In the genomic region with DNA sequence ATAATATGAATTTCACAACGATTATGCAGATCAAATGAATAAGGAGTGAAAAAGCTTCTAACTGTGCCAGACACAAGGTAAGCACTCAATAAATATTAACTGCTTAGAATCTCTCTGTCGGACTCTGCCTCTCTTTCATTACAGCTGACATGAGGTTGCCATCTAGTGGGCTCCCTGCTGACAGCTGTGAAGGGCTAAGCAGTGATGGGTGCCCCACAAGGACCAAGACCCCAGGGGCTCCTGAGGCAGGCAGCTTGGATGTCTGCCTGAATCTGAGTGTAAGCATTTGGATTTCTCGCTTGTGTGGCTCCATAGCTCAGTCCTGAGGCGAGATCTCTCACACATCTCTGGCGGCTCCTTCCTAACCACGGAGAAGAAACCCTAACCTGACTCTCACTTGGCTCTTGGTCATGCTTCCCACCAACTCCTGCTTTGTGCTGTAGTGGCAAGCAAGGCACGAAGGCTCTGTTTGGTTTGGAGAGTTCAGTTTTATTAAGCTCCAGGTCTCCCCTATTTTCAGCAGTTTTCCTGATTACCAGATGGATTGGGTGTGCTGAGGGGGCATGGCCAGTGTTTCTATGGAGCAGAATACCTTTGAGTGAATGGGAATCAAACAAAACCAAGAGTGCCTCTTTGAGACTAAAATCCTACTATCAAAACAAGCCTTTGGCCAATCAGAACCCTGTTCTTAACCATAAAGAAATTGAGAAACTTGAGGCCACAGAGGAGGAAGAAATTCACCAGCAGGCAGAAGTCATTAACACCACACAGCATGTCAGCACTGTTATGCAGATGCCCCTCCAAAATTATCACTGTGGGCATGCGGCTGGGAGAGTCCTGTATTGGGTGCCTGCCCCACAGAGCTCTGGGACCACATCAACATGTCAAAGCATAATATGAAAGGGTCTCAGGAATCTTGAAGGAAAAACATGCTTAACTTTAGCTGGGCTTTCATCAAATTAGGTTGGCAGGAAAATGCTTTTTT, we compare ENCODE assay signal across 13 cellular contexts.
DNase-seq lines count a peak whose midpoint lies in the region; ATAC-seq and TF ChIP-seq lines count a peak whose summit lies in the region.
"Had no signal": no experiment of that assay in that cellular context is flagged by ENCODE, and none has a peak within 500 bp of the region (broad histone marks: within the 10 kb centered on the region; RNA-seq: fewer than 3 reads in every experiment).

No MANE protein-coding gene starts in this region.

- DNase-seq in DND-41: no peak
- DNase-seq in HFFc6: peak; percentile 41
- peak; percentile 15 for DNase-seq in adipocyte (ENCODE audit: low read depth)
- DNase-seq in mesendoderm: peak; percentile 45
- DNase-seq in activated naive CD4-positive, alpha-beta T cell treated with anti-CD3 and anti-CD28 coated beads, Interleukin-2, amount 50 U/mL, for 16 hours: no peak
- DNase-seq in naive thymus-derived CD4-positive, alpha-beta T cell: no peak
- DNase-seq in ascending aorta (ENCODE audit: low spot score in 2 of 2): no peak
- no peak for DNase-seq in cerebellar nuclear complex (lab: John Stamatoyannopoulos, UW)
- DNase-seq: activated gamma-delta T cell treated with Interleukin-2 at 50 U/mL for 16 hours; effector memory CD4-positive, alpha-beta T cell; NCI-H1930; stimulated activated naive CD8-positive, alpha-beta T cell treated with anti-CD3 and anti-CD28 coated beads, Interleukin-15, Interleukin-2, amounts not matched to agents 100 U/mL and 50 U/mL, for 24 hours had no signal

- TF ChIP-seq CTCF in DND-41 (IDR thresholded peaks at IDR 0.05; ENCODE audit: borderline replicate concordance, extremely low read depth, low read length, poor library complexity, severe bottlenecking): peak; percentile 26
- TF ChIP-seq CTCF in HFFc6 (IDR thresholded peaks at IDR 0.05): peak; percentile 79
- TF ChIP-seq CTCF in ascending aorta (IDR thresholded peaks at IDR 0.05): peak in 1 of 3 experiments; percentile 8

- no peak overlapping the region for H3K4ac ChIP-seq in mesendoderm (ENCODE audit: low read depth, low read length)

- no peaks in the 10 kb centered on the region for H3K9me3 Mint-ChIP-seq in HFFc6
- peaks cover 0 to 17% (median 3%) of the 10 kb centered on the region in 11 donors for H3K9me3 Mint-ChIP-seq in naive thymus-derived CD4-positive, alpha-beta T cell

- H4K5ac ChIP-seq in mesendoderm (ENCODE audit: low read length): no peak overlapping the region

- H2BK5ac ChIP-seq in mesendoderm (ENCODE audit: low read length): no peak overlapping the region

- WGBS in mesendoderm (ENCODE audit: extremely low coverage, insufficient coverage, low lambda C conversion rate): no CpG with 5 or more reads among the region's 8 CpGs

- no peaks in the 10 kb centered on the region for H4K20me1 ChIP-seq in DND-41 (ENCODE audit: insufficient read depth, low read length)

- no peaks in the 10 kb centered on the region for H3K36me3 ChIP-seq in DND-41 (ENCODE audit: insufficient read depth, low read length)
- H3K36me3 ChIP-seq in adipocyte (ENCODE audit: control insufficient read depth, insufficient read depth, low read length, severe bottlenecking): no peaks in the 10 kb centered on the region
- H3K36me3 ChIP-seq in mesendoderm (ENCODE audit: control insufficient read depth, insufficient read depth, low read length): no peaks in the 10 kb centered on the region
- H3K36me3 ChIP-seq in naive thymus-derived CD4-positive, alpha-beta T cell (ENCODE audit: control insufficient read depth in 2 of 3, insufficient read depth in 3 of 3, low read length in 3 of 3): no peaks in the 10 kb centered on the region
- no peaks in the 10 kb centered on the region for H3K36me3 ChIP-seq in ascending aorta

- CTCF ChIA-PET in naive thymus-derived CD4-positive, alpha-beta T cell (lab: Charles Lee): no interaction called here

- intact Hi-C loops in naive thymus-derived CD4-positive, alpha-beta T cell (cut with micrococcal nuclease): no loop called here
- intact Hi-C loops in ascending aorta (cut with DNase I): no loop called here

- H3K9me3 ChIP-seq in DND-41 (ENCODE audit: insufficient read depth, low read length, severe bottlenecking) (no peaks in the 10 kb centered on the region), adipocyte (ENCODE audit: control insufficient read depth, low read length) (no peaks in the 10 kb centered on the region), ascending aorta (no peaks in the 10 kb centered on the region)
- no peaks in the 10 kb centered on the region for H3K9me3 ChIP-seq in naive thymus-derived CD4-positive, alpha-beta T cell (ENCODE audit: control insufficient read depth in 2 of 3, low read length in 3 of 3)

- no peak overlapping the region for H3K18ac ChIP-seq in mesendoderm (ENCODE audit: low read length)

- H2AK5ac ChIP-seq in mesendoderm (ENCODE audit: low read length): no peak overlapping the region

- peaks cover 7% of the 10 kb centered on the region for H3K4me1 Mint-ChIP-seq in HFFc6 (ENCODE audit: low read depth)
- peaks cover 0 to 3% (median 0%) of the 10 kb centered on the region in 7 donors for H3K4me1 Mint-ChIP-seq in naive thymus-derived CD4-positive, alpha-beta T cell

- H3K23ac ChIP-seq in mesendoderm (ENCODE audit: low read length): no peak overlapping the region

- POLR2A ChIA-PET in naive thymus-derived CD4-positive, alpha-beta T cell (lab: Charles Lee): no interaction called here

- H3K4me3 ChIP-seq in DND-41 (ENCODE audit: low read depth in 1 of 2, low read length in 2 of 2) (no peak overlapping the region), adipocyte (ENCODE audit: low read length) (no peak overlapping the region), mesendoderm (ENCODE audit: low read length) (no peak overlapping the region), ascending aorta (no peak overlapping the region)
- H3K4me3 ChIP-seq in naive thymus-derived CD4-positive, alpha-beta T cell (ENCODE audit: low read length): no peak overlapping the region
- H3K4me3 ChIP-seq: skin epidermis had no signal

- no peak for ATAC-seq in DND-41 (ENCODE audit: insufficient read depth, low read depth)
- ATAC-seq in naive thymus-derived CD4-positive, alpha-beta T cell: no peak
- ATAC-seq: stimulated activated naive CD8-positive, alpha-beta T cell treated with anti-CD3 and anti-CD28 coated beads, Interleukin-15, Interleukin-2, amounts not matched to agents 100 U/mL and 50 U/mL, for 24 hours had no signal

- no peaks in the 10 kb centered on the region for H3K79me2 ChIP-seq in DND-41 (ENCODE audit: insufficient read depth, low read length)
- no peaks in the 10 kb centered on the region for H3K79me2 ChIP-seq in mesendoderm (ENCODE audit: control insufficient read depth, insufficient read depth, low read length)

- H3K27ac ChIP-seq in DND-41 (ENCODE audit: low read length): no peak overlapping the region
- no peak overlapping the region for H3K27ac ChIP-seq in mesendoderm (ENCODE audit: low read depth, low read length)
- no peak overlapping the region for H3K27ac ChIP-seq in naive thymus-derived CD4-positive, alpha-beta T cell (ENCODE audit: low read depth, low read length)
- no peak overlapping the region for H3K27ac ChIP-seq in ascending aorta
- H3K27ac ChIP-seq: skin epidermis had no signal

- H2BK15ac ChIP-seq in mesendoderm (replicated peaks; ENCODE audit: low read depth): no peak overlapping the region

- no peak overlapping the region for H3K4me2 ChIP-seq in DND-41 (ENCODE audit: insufficient read depth, low read length)
- H3K4me2 ChIP-seq in mesendoderm (ENCODE audit: low read length): no peak overlapping the region

- no peak overlapping the region for H3K4me3 Mint-ChIP-seq in HFFc6
- H3K4me3 Mint-ChIP-seq in naive thymus-derived CD4-positive, alpha-beta T cell: no peak overlapping the region

- no peak overlapping the region for H3K56ac ChIP-seq in mesendoderm (ENCODE audit: low read length)

- H2BK120ac ChIP-seq in mesendoderm (ENCODE audit: low read depth, low read length): peak overlapping the region; percentile 33

- peaks cover 5% of the 10 kb centered on the region for H3K27me3 ChIP-seq in DND-41 (ENCODE audit: insufficient read depth, low read length, poor library complexity)
- peaks cover 42% of the 10 kb centered on the region for H3K27me3 ChIP-seq in adipocyte (replicated peaks; ENCODE audit: control insufficient read depth, insufficient read depth, low read length)
- no peaks in the 10 kb centered on the region for H3K27me3 ChIP-seq in mesendoderm (ENCODE audit: insufficient read depth, low read length, poor library complexity)
- H3K27me3 ChIP-seq in naive thymus-derived CD4-positive, alpha-beta T cell (ENCODE audit: control insufficient read depth in 2 of 2, insufficient read depth in 2 of 2, low read length in 2 of 2): no peaks in the 10 kb centered on the region
- no peaks in the 10 kb centered on the region for H3K27me3 ChIP-seq in ascending aorta

- H3K4me1 ChIP-seq in DND-41 (ENCODE audit: insufficient read depth, low read length) (no peaks in the 10 kb centered on the region), adipocyte (ENCODE audit: control insufficient read depth, insufficient read depth, low read length) (no peaks in the 10 kb centered on the region), mesendoderm (ENCODE audit: control insufficient read depth, low read depth, low read length) (peaks cover 8% of the 10 kb centered on the region), ascending aorta (no peaks in the 10 kb centered on the region)
- H3K4me1 ChIP-seq in naive thymus-derived CD4-positive, alpha-beta T cell (ENCODE audit: control insufficient read depth in 2 of 2, insufficient read depth in 2 of 2, low read length in 2 of 2): no peaks in the 10 kb centered on the region

- H3K79me1 ChIP-seq in mesendoderm (ENCODE audit: low read length): no peaks in the 10 kb centered on the region

- H3K36me3 Mint-ChIP-seq in HFFc6 (ENCODE audit: low read depth): no peaks in the 10 kb centered on the region
- H3K36me3 Mint-ChIP-seq in naive thymus-derived CD4-positive, alpha-beta T cell: peaks cover 0 to 3% (median 0%) of the 10 kb centered on the region in 5 donors

- H2AFZ ChIP-seq in DND-41 (ENCODE audit: low read depth, low read length): no peak overlapping the region

- peaks cover 15% of the 10 kb centered on the region for H3K27me3 Mint-ChIP-seq in HFFc6 (ENCODE audit: insufficient read depth)
- H3K27me3 Mint-ChIP-seq in naive thymus-derived CD4-positive, alpha-beta T cell: peaks cover 0 to 28% (median 8%) of the 10 kb centered on the region in 5 donors

- H3K27ac Mint-ChIP-seq in HFFc6: no peak overlapping the region
- no peak overlapping the region for H3K27ac Mint-ChIP-seq in naive thymus-derived CD4-positive, alpha-beta T cell

- H3K9ac ChIP-seq in DND-41 (ENCODE audit: low read depth, low read length) (no peak overlapping the region), adipocyte (ENCODE audit: low read length) (no peak overlapping the region), mesendoderm (ENCODE audit: low read length) (no peak overlapping the region)

- no peak overlapping the region for H4K8ac ChIP-seq in mesendoderm (ENCODE audit: low read depth, low read length)

Comparison
In these comparisons a context has a peak if more than half of its experiments do, and no peak if none do; other contexts are left out.
1. DNase-seq: peak in HFFc6 (single experiment), adipocyte (single experiment) and mesendoderm (single experiment); none in DND-41 (single experiment), activated naive CD4-positive, alpha-beta T cell treated with anti-CD3 and anti-CD28 coated beads, Interleukin-2, amount 50 U/mL, for 16 hours (single experiment), naive thymus-derived CD4-positive, alpha-beta T cell (0 of 9), ascending aorta (0 of 2) and cerebellar nuclear complex (0 of 2).